35 cellular contexts compared by ENCODE assay signal in the genomic region with DNA sequence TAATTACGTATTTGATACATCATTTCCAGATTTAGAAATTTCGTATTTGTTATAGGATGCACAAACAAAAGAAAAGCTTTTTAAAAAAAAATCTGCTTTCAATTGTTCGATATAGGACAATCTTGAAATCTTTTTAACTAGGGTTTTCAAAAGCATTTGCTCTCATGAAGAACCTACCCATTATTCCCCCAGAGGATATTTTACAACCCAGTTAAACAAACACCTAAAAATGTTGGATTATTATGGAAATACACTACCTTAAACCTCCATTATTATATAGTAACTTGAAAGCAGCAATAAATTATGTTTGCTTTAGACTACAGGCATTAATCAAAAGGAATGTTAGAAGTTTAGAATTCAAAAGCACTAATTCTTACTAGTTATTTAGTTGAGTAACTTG.
"Had no signal": no experiment of that assay in that cellular context is flagged by ENCODE, and none has a peak within 500 bp of the region (broad histone marks: within the 10 kb centered on the region; RNA-seq: fewer than 3 reads in every experiment).

No MANE protein-coding gene starts in this region.

- H3K4me1 Mint-ChIP-seq: activated naive CD4-positive, alpha-beta T cell treated with anti-CD3 and anti-CD28 coated beads, Interleukin-2, amount 10 ng/mL, durations not matched to agents 7 days and 5 days; activated naive CD4-positive, alpha-beta T cell treated with anti-CD3 and anti-CD28 coated beads, Interleukin-2, amount 50 U/mL, for 24 hours; activated naive CD8-positive, alpha-beta T cell treated with anti-CD3 and anti-CD28 coated beads for 36 hours; activated naive CD8-positive, alpha-beta T cell treated with anti-CD3 and anti-CD28 coated beads, Interleukin-2, amount 10 ng/mL, durations not matched to agents 7 days and 5 days; activated naive CD8-positive, alpha-beta T cell treated with anti-CD3 and anti-CD28 coated beads, Interleukin-2, amount 50 U/mL, for 24 hours; activated T-helper 17 cell treated with anti-CD3 and anti-CD28 coated beads, Interleukin-2, amount 50 U/mL, for 72 hours; brain; central memory CD8-positive, alpha-beta T cell had no signal

- H3K27ac Mint-ChIP-seq: activated naive CD4-positive, alpha-beta T cell treated with anti-CD3 and anti-CD28 coated beads for 36 hours; activated naive CD4-positive, alpha-beta T cell treated with anti-CD3 and anti-CD28 coated beads, Interleukin-2, amount 10 ng/mL, durations not matched to agents 7 days and 5 days; activated naive CD4-positive, alpha-beta T cell treated with anti-CD3 and anti-CD28 coated beads, Interleukin-2, amount 50 U/mL, for 24 hours; activated naive CD4-positive, alpha-beta T cell treated with anti-CD3 and anti-CD28 coated beads, Interleukin-2, amount 50 U/mL, for 72 hours; activated naive CD8-positive, alpha-beta T cell; activated naive CD8-positive, alpha-beta T cell treated with anti-CD3 and anti-CD28 coated beads for 36 hours; activated naive CD8-positive, alpha-beta T cell treated with anti-CD3 and anti-CD28 coated beads, Interleukin-2, amount 10 ng/mL, durations not matched to agents 7 days and 5 days; activated naive CD8-positive, alpha-beta T cell treated with anti-CD3 and anti-CD28 coated beads, Interleukin-2, amount 50 U/mL, for 24 hours; activated T-cell treated with anti-CD3 and anti-CD28 coated beads, Interleukin-2, amount 50 U/mL, for 24 hours; activated T-cell treated with anti-CD3 and anti-CD28 coated beads, Interleukin-2, amount 50 U/mL, for 72 hours; activated T-helper 1 cell treated with anti-CD3 and anti-CD28 coated beads, Interleukin-12 subunit alpha, Interleukin-12 subunit beta, Interleukin-2, Interleukin-4 antibody, amounts not matched to agents 30 ng/mL and 10 ng/mL and 1 ng/mL, durations not matched to agents 14 hours and 24 hours and 36 hours; activated T-helper 17 cell treated with anti-CD3 and anti-CD28 coated beads, Interleukin-2, amount 50 U/mL, for 72 hours; activated T-helper 2 cell treated with anti-CD3 and anti-CD28 coated beads, Interferon-gamma antibody, Interleukin-2, Interleukin-4, amounts not matched to agents 10 μg/mL and 5 μg/mL and 100 μg/mL, durations not matched to agents 14 hours and 24 hours and 36 hours; brain had no signal

- DNase-seq: activated effector memory CD4-positive, alpha-beta T cell treated with anti-CD3 and anti-CD28 coated beads, Interleukin-2, amount 50 U/mL, for 16 hours; activated effector memory CD4-positive, alpha-beta T cell treated with Interleukin-2 at 50 U/mL for 16 hours; activated gamma-delta T cell; activated gamma-delta T cell treated with Interleukin-2 at 50 U/mL for 16 hours; activated naive CD4-positive, alpha-beta T cell; activated naive CD4-positive, alpha-beta T cell treated with anti-CD3 and anti-CD28 coated beads for 36 hours; activated naive CD4-positive, alpha-beta T cell treated with anti-CD3 and anti-CD28 coated beads, Interleukin-2, amount 10 ng/mL, durations not matched to agents 7 days and 5 days; activated naive CD4-positive, alpha-beta T cell treated with anti-CD3 and anti-CD28 coated beads, Interleukin-2, amount 50 U/mL, for 16 hours; activated naive CD4-positive, alpha-beta T cell treated with Interleukin-2 at 50 U/mL for 16 hours; activated naive CD8-positive, alpha-beta T cell treated with anti-CD3 and anti-CD28 coated beads for 36 hours; activated naive CD8-positive, alpha-beta T cell treated with anti-CD3 and anti-CD28 coated beads, Interleukin-2, amount 10 ng/mL, durations not matched to agents 7 days and 5 days; activated naive CD8-positive, alpha-beta T cell treated with anti-CD3 and anti-CD28 coated beads, Interleukin-2, amount 50 U/mL, for 24 hours; activated T-cell treated with anti-CD3 and anti-CD28 coated beads, Interleukin-2, amount 50 U/mL, for 1 hour; activated T-cell treated with anti-CD3 and anti-CD28 coated beads, Interleukin-2, amount 50 U/mL, for 24 hours; activated T-cell treated with anti-CD3 and anti-CD28 coated beads, Interleukin-2, amount 50 U/mL, for 4 hours; activated T-cell treated with anti-CD3 and anti-CD28 coated beads, Interleukin-2, amount 50 U/mL, for 48 hours; activated T-cell treated with anti-CD3 and anti-CD28 coated beads, Interleukin-2, amount 50 U/mL, for 72 hours; adrenal gland; amniotic stem cell; amygdala; anterior cingulate cortex; aorta; body of pancreas; brain microvascular endothelial cell; caudate nucleus; central memory CD4-positive, alpha-beta T cell; cerebellar nuclear complex had no signal

- H3K9me3 Mint-ChIP-seq: activated naive CD4-positive, alpha-beta T cell treated with anti-CD3 and anti-CD28 coated beads for 36 hours; activated naive CD4-positive, alpha-beta T cell treated with anti-CD3 and anti-CD28 coated beads, Interleukin-2, amount 10 ng/mL, durations not matched to agents 7 days and 5 days; activated naive CD4-positive, alpha-beta T cell treated with anti-CD3 and anti-CD28 coated beads, Interleukin-2, amount 50 U/mL, for 24 hours; activated naive CD4-positive, alpha-beta T cell treated with anti-CD3 and anti-CD28 coated beads, Interleukin-2, amount 50 U/mL, for 72 hours; activated naive CD8-positive, alpha-beta T cell treated with anti-CD3 and anti-CD28 coated beads for 36 hours; activated naive CD8-positive, alpha-beta T cell treated with anti-CD3 and anti-CD28 coated beads, Interleukin-2, amount 10 ng/mL, durations not matched to agents 7 days and 5 days; activated naive CD8-positive, alpha-beta T cell treated with anti-CD3 and anti-CD28 coated beads, Interleukin-2, amount 50 U/mL, for 24 hours; activated T-cell treated with anti-CD3 and anti-CD28 coated beads, Interleukin-2, amount 50 U/mL, for 24 hours; activated T-cell treated with anti-CD3 and anti-CD28 coated beads, Interleukin-2, amount 50 U/mL, for 4 hours; activated T-cell treated with anti-CD3 and anti-CD28 coated beads, Interleukin-2, amount 50 U/mL, for 72 hours; activated T-helper 1 cell treated with anti-CD3 and anti-CD28 coated beads, Interleukin-12 subunit alpha, Interleukin-12 subunit beta, Interleukin-2, Interleukin-4 antibody, amounts not matched to agents 30 ng/mL and 10 ng/mL and 1 ng/mL, durations not matched to agents 14 hours and 24 hours and 36 hours; activated T-helper 17 cell treated with anti-CD3 and anti-CD28 coated beads, Interleukin-2, amount 50 U/mL, for 72 hours; activated T-helper 2 cell treated with anti-CD3 and anti-CD28 coated beads, Interferon-gamma antibody, Interleukin-2, Interleukin-4, amounts not matched to agents 10 μg/mL and 5 μg/mL and 100 μg/mL, durations not matched to agents 14 hours and 24 hours and 36 hours; brain; central memory CD8-positive, alpha-beta T cell had no signal

- H3K36me3 Mint-ChIP-seq: activated naive CD4-positive, alpha-beta T cell treated with anti-CD3 and anti-CD28 coated beads, Interleukin-2, amount 10 ng/mL, durations not matched to agents 7 days and 5 days; activated naive CD4-positive, alpha-beta T cell treated with anti-CD3 and anti-CD28 coated beads, Interleukin-2, amount 50 U/mL, for 24 hours; activated naive CD4-positive, alpha-beta T cell treated with anti-CD3 and anti-CD28 coated beads, Interleukin-2, amount 50 U/mL, for 72 hours; activated naive CD8-positive, alpha-beta T cell; activated naive CD8-positive, alpha-beta T cell treated with anti-CD3 and anti-CD28 coated beads for 36 hours; activated naive CD8-positive, alpha-beta T cell treated with anti-CD3 and anti-CD28 coated beads, Interleukin-2, amount 10 ng/mL, durations not matched to agents 7 days and 5 days had no signal

- H3K27me3 Mint-ChIP-seq: activated naive CD4-positive, alpha-beta T cell treated with anti-CD3 and anti-CD28 coated beads, Interleukin-2, amount 10 ng/mL, durations not matched to agents 7 days and 5 days; activated naive CD4-positive, alpha-beta T cell treated with anti-CD3 and anti-CD28 coated beads, Interleukin-2, amount 50 U/mL, for 24 hours; activated naive CD8-positive, alpha-beta T cell treated with anti-CD3 and anti-CD28 coated beads for 36 hours; activated naive CD8-positive, alpha-beta T cell treated with anti-CD3 and anti-CD28 coated beads, Interleukin-2, amount 50 U/mL, for 24 hours; activated T-cell treated with anti-CD3 and anti-CD28 coated beads, Interleukin-2, amount 50 U/mL, for 24 hours; activated T-helper 17 cell treated with anti-CD3 and anti-CD28 coated beads, Interleukin-2, amount 50 U/mL, for 72 hours; brain; central memory CD8-positive, alpha-beta T cell had no signal

- H3K4me3 Mint-ChIP-seq: activated naive CD4-positive, alpha-beta T cell treated with anti-CD3 and anti-CD28 coated beads for 36 hours; activated naive CD4-positive, alpha-beta T cell treated with anti-CD3 and anti-CD28 coated beads, Interleukin-2, amount 10 ng/mL, durations not matched to agents 7 days and 5 days; activated naive CD4-positive, alpha-beta T cell treated with anti-CD3 and anti-CD28 coated beads, Interleukin-2, amount 50 U/mL, for 24 hours; activated naive CD8-positive, alpha-beta T cell; activated naive CD8-positive, alpha-beta T cell treated with anti-CD3 and anti-CD28 coated beads for 36 hours; activated naive CD8-positive, alpha-beta T cell treated with anti-CD3 and anti-CD28 coated beads, Interleukin-2, amount 10 ng/mL, durations not matched to agents 7 days and 5 days; activated naive CD8-positive, alpha-beta T cell treated with anti-CD3 and anti-CD28 coated beads, Interleukin-2, amount 50 U/mL, for 24 hours; activated T-cell treated with anti-CD3 and anti-CD28 coated beads, Interleukin-2, amount 50 U/mL, for 24 hours; activated T-cell treated with anti-CD3 and anti-CD28 coated beads, Interleukin-2, amount 50 U/mL, for 4 hours; activated T-cell treated with anti-CD3 and anti-CD28 coated beads, Interleukin-2, amount 50 U/mL, for 72 hours; activated T-helper 1 cell treated with anti-CD3 and anti-CD28 coated beads, Interleukin-12 subunit alpha, Interleukin-12 subunit beta, Interleukin-2, Interleukin-4 antibody, amounts not matched to agents 30 ng/mL and 10 ng/mL and 1 ng/mL, durations not matched to agents 14 hours and 24 hours and 36 hours; activated T-helper 17 cell treated with anti-CD3 and anti-CD28 coated beads, Interleukin-2, amount 50 U/mL, for 72 hours; brain; central memory CD8-positive, alpha-beta T cell had no signal
